Comparison of ENCODE assay signal across 8 cellular contexts in the genomic region with DNA sequence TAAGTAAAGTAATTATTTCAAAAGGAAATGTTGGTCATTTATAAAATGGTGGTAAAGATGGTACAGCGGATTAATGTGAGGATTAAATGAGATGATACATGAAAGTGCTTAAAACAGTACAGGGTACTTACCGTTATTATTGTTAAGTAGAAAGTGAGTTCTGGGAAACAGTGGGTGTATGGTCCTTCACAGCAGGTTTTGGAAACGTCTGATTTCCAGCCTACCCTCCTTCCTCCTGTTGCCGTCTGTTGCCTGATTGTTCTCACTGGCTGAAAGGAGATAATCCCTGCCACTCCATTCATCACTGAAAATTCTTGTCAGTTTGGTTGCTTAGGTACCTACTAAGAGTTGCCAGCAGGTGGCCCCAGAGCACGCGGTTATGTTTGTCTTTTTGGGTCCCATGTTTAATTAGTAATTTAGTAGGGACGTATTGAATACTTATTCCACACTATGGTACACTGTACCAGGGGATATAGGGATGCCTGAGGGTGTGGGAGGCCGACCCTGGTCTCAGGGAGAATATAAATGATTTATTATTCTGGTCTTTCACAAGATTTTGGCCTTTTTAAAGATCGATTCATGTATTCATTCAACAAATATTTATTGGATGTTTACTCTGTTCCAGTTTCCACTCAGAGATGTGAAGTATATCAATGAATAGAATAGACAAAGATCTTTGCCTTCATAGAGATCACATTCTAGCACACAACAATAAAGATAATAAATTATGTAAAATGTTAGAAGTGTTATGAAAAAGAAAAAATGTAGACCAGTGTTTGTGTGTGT. TPM values are rescaled to one million over a fixed set of nuclear protein-coding genes. Genes with fewer than 3 reads are reported as not detected.
DNase-seq lines count a peak whose midpoint lies in the region; ATAC-seq and TF ChIP-seq lines count a peak whose summit lies in the region.

No MANE protein-coding gene starts in this region.

- no peaks in the 10 kb centered on the region for H3K9me3 ChIP-seq in left lung

- peak; percentile 16 to 44 for DNase-seq in NCI-H2081 (lab: John Stamatoyannopoulos, UW)
- DNase-seq in activated CD4-positive, CD25-positive, alpha-beta regulatory T cell (lab: John Stamatoyannopoulos, UW) = peak; percentile 10 to 48 (median 19)
- peak; percentile 36 for DNase-seq in cerebellum (ENCODE audit: low spot score)
- DNase-seq in left lung = peak; percentile 62 to 68
- peak; percentile 72 for DNase-seq in stimulated activated CD4-positive, alpha-beta T cell treated with anti-CD3 and anti-CD28 coated beads, Interleukin-4, amount 100 ng/mL, for 1 hour

- H3K36me3 ChIP-seq in left lung = no peaks in the 10 kb centered on the region

- H3K4me3 ChIP-seq in GM12875 (ENCODE audit: low read depth, low read length) (no peak overlapping the region), left lung (peak overlapping the region; percentile 38 to 50)

- TF ChIP-seq CTCF in 22Rv1 (IDR thresholded peaks at IDR 0.05) (peak; percentile 95), GM12875 (IDR thresholded peaks at IDR 0.05; ENCODE audit: borderline replicate concordance, insufficient read depth, low read depth, low read length) (peak; percentile 71), left lung (IDR thresholded peaks at IDR 0.05) (peak; percentile 62 to 63)

- intact Hi-C loops in left lung (cut with DNase I) = loop anchor here in 1 of 2 donors (10.0 kb wide), 1 partner anchor 265 kb away; no protein-coding TSS in a partner anchor

- H3K4me1 ChIP-seq in left lung = peaks cover 0 to 12% of the 10 kb centered on the region in 2 donors

- H3K27me3 ChIP-seq in left lung = peaks cover 0 to 13% of the 10 kb centered on the region in 2 donors

- ATAC-seq in left lung (peak; percentile 81), GM21390 (IDR thresholded peaks at IDR 0.05; ENCODE audit: unreplicated experiment) (no peak)

- H3K27ac ChIP-seq in 22Rv1 (peak overlapping the region; percentile 59), left lung (no peak overlapping the region)

RNA-seq across cellular contexts. Expression of a gene that starts 30.8 kb away (rescaled TPM):
- total RNA-seq in cerebellum (not detected), left lung (not detected)

RNA-seq across cellular contexts. Expression of a gene that starts 34.1 kb away (rescaled TPM):
- not detected for total RNA-seq in cerebellum
- total RNA-seq in left lung = not detected

Comparison
In these comparisons a context has a peak if more than half of its experiments do, and no peak if none do; other contexts are left out.
1. DNase-seq: peak in every context shown above with its lines; median percentile 72 in stimulated activated CD4-positive, alpha-beta T cell treated with anti-CD3 and anti-CD28 coated beads, Interleukin-4, amount 100 ng/mL, for 1 hour; 65 in left lung; 36 in cerebellum; 30 in NCI-H2081; 19 in activated CD4-positive, CD25-positive, alpha-beta regulatory T cell.